ENCODE assay signal across 1 cellular context in the genomic region with DNA sequence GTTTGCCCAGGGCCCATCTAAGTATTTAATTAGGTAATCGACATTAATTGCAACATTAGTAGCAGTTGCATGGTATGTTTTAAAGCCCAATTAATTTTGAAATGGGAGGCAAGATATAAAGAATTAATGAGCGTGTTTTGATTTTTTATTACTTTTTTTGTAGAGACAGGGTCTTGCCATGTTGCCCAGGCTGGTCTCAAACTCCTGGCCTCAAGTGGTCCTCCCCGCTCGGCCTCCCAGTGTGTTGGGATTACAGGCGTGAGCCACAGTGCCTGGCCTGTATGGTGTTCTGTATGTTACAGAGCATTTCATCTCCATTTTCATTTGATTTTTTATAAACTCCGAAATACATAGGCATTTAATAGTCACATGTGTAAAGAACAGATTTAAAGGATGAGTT.
TF ChIP-seq lines count a peak whose summit lies in the region.

No MANE protein-coding gene starts in this region.

TF ChIP-seq in GM12878, 131 proteins besides CTCF, POLR2A, EP300 and RAD21:
- TF ChIP-seq ZSCAN29 (IDR thresholded peaks at IDR 0.05) (no peak), ESRRA (IDR thresholded peaks at IDR 0.05; ENCODE audit: low read length) (no peak), GABPA (IDR thresholded peaks at IDR 0.05; ENCODE audit: low read depth) (no peak), CHD2 (IDR thresholded peaks at IDR 0.05; ENCODE audit: borderline replicate concordance, low read depth, low read length) (no peak), SMC3 (IDR thresholded peaks at IDR 0.05; ENCODE audit: borderline replicate concordance, low read length) (no peak), KDM1A (IDR thresholded peaks at IDR 0.05; ENCODE audit: borderline replicate concordance) (no peak), CHD1 (IDR thresholded peaks at IDR 0.05; ENCODE audit: low read depth, low read length) (no peak), MTA2 (IDR thresholded peaks at IDR 0.05; ENCODE audit: low read depth) (no peak)
